8 cellular contexts compared by ENCODE assay signal in genomic region chr17:28334666-28335200, GRCh38. TPM values are rescaled to one million over a fixed set of nuclear protein-coding genes. Genes with fewer than 3 reads are reported as not detected.
DNase-seq lines count a peak whose midpoint lies in the region; ATAC-seq and TF ChIP-seq lines count a peak whose summit lies in the region.

No MANE protein-coding gene starts in this region.

- POLR2A ChIA-PET in HEK293T (lab: Yijun Ruan, JAX) = interaction anchor here (0.8 to 3.1 kb wide), 18 partner anchors 10 to 617 kb away, joined by 3 to 59 read pairs (median 8); partner anchors contain the start of genes POLDIP2, SARM1, SEBOX and TMEM97

- no peaks in the 10 kb centered on the region for H3K9me3 Mint-ChIP-seq in activated T-cell treated with anti-CD3 and anti-CD28 coated beads, Interleukin-2, amount 50 U/mL, for 4 hours

- TF ChIP-seq CTCF in adrenal gland (IDR thresholded peaks at IDR 0.05) = no peak
- TF ChIP-seq CTCF in left lung (IDR thresholded peaks at IDR 0.05) = no peak
- no peak for TF ChIP-seq CTCF in transverse colon (IDR thresholded peaks at IDR 0.05)

- peaks cover 44% of the 10 kb centered on the region for H3K4me1 Mint-ChIP-seq in activated T-cell treated with anti-CD3 and anti-CD28 coated beads, Interleukin-2, amount 50 U/mL, for 4 hours (ENCODE audit: low read depth)

- intact Hi-C loops in adrenal gland (cut with DNase I) = no loop called here
- intact Hi-C loops in left lung (cut with DNase I) = no loop called here
- intact Hi-C loops in transverse colon (cut with DNase I; ENCODE audit: low total_unique reads) = no loop called here

- no peak for TF ChIP-seq POLR2A in adrenal gland (IDR thresholded peaks at IDR 0.05)
- TF ChIP-seq POLR2A in transverse colon (IDR thresholded peaks at IDR 0.05) = no peak

- H3K4me3 ChIP-seq in adrenal gland = peak overlapping the region; percentile 16 to 91 (median 80)
- H3K4me3 ChIP-seq in left lung = peak overlapping the region; percentile 89 to 97
- peak overlapping the region; percentile 79 to 94 (median 91) for H3K4me3 ChIP-seq in transverse colon

- H3K27me3 Mint-ChIP-seq in activated T-cell treated with anti-CD3 and anti-CD28 coated beads, Interleukin-2, amount 50 U/mL, for 4 hours (ENCODE audit: low read depth) = no peaks in the 10 kb centered on the region

- peak in 1 of 2 donors; percentile 0 for ATAC-seq in activated T-cell treated with anti-CD3 and anti-CD28 coated beads, Interleukin-2, amount 50 U/mL, for 4 hours
- peak; percentile 0 for ATAC-seq in left lung

- no peak for TF ChIP-seq EP300 in transverse colon (IDR thresholded peaks at IDR 0.05; ENCODE audit: low read depth)

- peak overlapping the region; percentile 96 for H3K4me3 Mint-ChIP-seq in activated T-cell treated with anti-CD3 and anti-CD28 coated beads, Interleukin-2, amount 50 U/mL, for 4 hours

- no peaks in the 10 kb centered on the region for H3K27me3 ChIP-seq in adrenal gland
- no peaks in the 10 kb centered on the region for H3K27me3 ChIP-seq in left lung
- H3K27me3 ChIP-seq in transverse colon = no peaks in the 10 kb centered on the region

- H3K4me1 ChIP-seq in adrenal gland (replicated peaks in 1 of 2) = peaks cover 21 to 45% of the 10 kb centered on the region in 2 donors
- H3K4me1 ChIP-seq in left lung = peaks cover 24 to 56% of the 10 kb centered on the region in 2 donors
- H3K4me1 ChIP-seq in transverse colon = peaks cover 13 to 42% (median 25%) of the 10 kb centered on the region in 4 donors

- in situ Hi-C loops in transverse colon (cut with MboI; ENCODE audit: low pct_ligation_motif_present in 1 of 4, low pct_unique_long_range_greater_than_20kb in 1 of 4, low sequenced_read_pairs in 3 of 4) = no loop called here

- WGBS in adrenal gland, 4 donors = 6 to 18% (median 12%) methylated on average over 10 to 18 of the region's 18 CpGs
- 8 to 30% methylated on average over 4 to 18 of the region's 18 CpGs for WGBS in transverse colon (ENCODE audit: low coverage in 1 of 2), 2 donors

- H3K36me3 Mint-ChIP-seq in activated T-cell treated with anti-CD3 and anti-CD28 coated beads, Interleukin-2, amount 50 U/mL, for 4 hours (ENCODE audit: insufficient read depth) = peaks cover 12% of the 10 kb centered on the region

- CTCF ChIA-PET in HEK293T (lab: Yijun Ruan, JAX) = interaction anchor here (0.9 to 1.9 kb wide), 3 partner anchors 11 to 32 kb away, joined by 3 to 8 read pairs (median 3); no protein-coding TSS in a partner anchor

- H3K27ac ChIP-seq in adrenal gland (peak overlapping the region in 4 of 5 donors; percentile 57 to 95 (median 80)), left lung (peak overlapping the region; percentile 87 to 97), transverse colon (peak overlapping the region; percentile 94 to 97 (median 96))

- H3K9me3 ChIP-seq in adrenal gland (replicated peaks in 1 of 3) = no peaks in the 10 kb centered on the region
- no peaks in the 10 kb centered on the region for H3K9me3 ChIP-seq in left lung
- no peaks in the 10 kb centered on the region for H3K9me3 ChIP-seq in transverse colon

- H3K36me3 ChIP-seq in adrenal gland (replicated peaks in 1 of 2) (peaks cover 0 to 23% of the 10 kb centered on the region in 2 donors), left lung (peaks cover 0 to 30% of the 10 kb centered on the region in 2 donors), transverse colon (peaks cover 0 to under 1% (median 0%) of the 10 kb centered on the region in 4 donors)

- no peak for DNase-seq in activated T-cell treated with anti-CD3 and anti-CD28 coated beads, Interleukin-2, amount 50 U/mL, for 4 hours
- DNase-seq in activated T-cell treated with anti-CD3 and anti-CD28 coated beads, Interleukin-2, amount 50 U/mL, for 48 hours = no peak
- DNase-seq in adrenal gland = peak in 2 of 7 donors; percentile 56 to 58
- no peak for DNase-seq in left lung
- DNase-seq in transverse colon = no peak
- DNase-seq in AG08395 (ENCODE audit: low spot score) = no peak
- DNase-seq in NCI-H226 = no peak
- no peak for DNase-seq in HEK293T (ENCODE audit: extremely low spot score)

TF ChIP-seq in HEK293T, 16 proteins besides CTCF, POLR2A, EP300 and RAD21:
- TF ChIP-seq CTBP1 (IDR thresholded peaks at IDR 0.05; ENCODE audit: borderline replicate concordance) = no peak
- no peak for TF ChIP-seq ARNT (IDR thresholded peaks at IDR 0.05)
- TF ChIP-seq SUZ12 (IDR thresholded peaks at IDR 0.05) = no peak
- no peak for TF ChIP-seq TARDBP (IDR thresholded peaks at IDR 0.05)
- TF ChIP-seq BHLHE40 (IDR thresholded peaks at IDR 0.05; ENCODE audit: borderline replicate concordance) = no peak
- no peak for TF ChIP-seq SP1 (IDR thresholded peaks at IDR 0.05)

RNA-seq across cellular contexts. Expression of gene IFT20, which starts 0.5 kb away (rescaled TPM):
- 10 to 100 TPM; 18.1 to 22.1 (median 19.4) TPM for total RNA-seq in activated T-cell treated with anti-CD3 and anti-CD28 coated beads, Interleukin-2, amount 50 U/mL, for 4 hours
- total RNA-seq in adrenal gland (10 to 100 TPM; 24.5 to 69.5 (median 40.7) TPM), left lung (10 to 100 TPM; 27.6 to 42.2 TPM), transverse colon (10 to 100 TPM in 3 of 4 donors, 1 to 10 TPM in 1; 7.2 to 46.0 (median 32.4) TPM)
- polyA plus RNA-seq in adrenal gland = 100 to 1,000 TPM in 1 of 3 donors, 10 to 100 TPM in 2; 26.0 to 100 (median 78.7) TPM

RNA-seq across cellular contexts. Expression of gene TNFAIP1, which starts 0.8 kb away (rescaled TPM):
- total RNA-seq in activated T-cell treated with anti-CD3 and anti-CD28 coated beads, Interleukin-2, amount 50 U/mL, for 4 hours = 10 to 100 TPM; 19.5 to 24.2 (median 23.1) TPM
- total RNA-seq in adrenal gland = 10 to 100 TPM; 21.7 to 70.6 (median 49.1) TPM
- polyA plus RNA-seq in adrenal gland = 10 to 100 TPM; 17.2 to 32.5 (median 23.8) TPM
- 10 to 100 TPM; 57.6 to 80.7 TPM for total RNA-seq in left lung
- total RNA-seq in transverse colon = 100 to 1,000 TPM in 1 of 4 donors, 10 to 100 TPM in 3; 25.6 to 137 (median 49.4) TPM

RNA-seq across cellular contexts. Expression of gene TMEM97, which starts 15.7 kb away (rescaled TPM):
- total RNA-seq in activated T-cell treated with anti-CD3 and anti-CD28 coated beads, Interleukin-2, amount 50 U/mL, for 4 hours = 10 to 100 TPM; 41.3 to 55.1 (median 44.8) TPM
- 100 to 1,000 TPM in 1 of 8 donors, 10 to 100 TPM in 7; 23.8 to 130 (median 33.8) TPM for total RNA-seq in adrenal gland
- polyA plus RNA-seq in adrenal gland = 100 to 1,000 TPM in 1 of 3 donors, 1 to 10 TPM in 2; 6.5 to 779 (median 8.3) TPM
- 10 to 100 TPM; 27.0 to 69.3 TPM for total RNA-seq in left lung
- 10 to 100 TPM in 1 of 4 donors, 1 to 10 TPM in 2, not detected in 1; 4.5 to 57.7 (median 8.9) TPM for total RNA-seq in transverse colon

RNA-seq across cellular contexts. Expression of gene POLDIP2, which starts 22.6 kb away (rescaled TPM):
- total RNA-seq in activated T-cell treated with anti-CD3 and anti-CD28 coated beads, Interleukin-2, amount 50 U/mL, for 4 hours = 100 to 1,000 TPM; 141 to 168 (median 150) TPM
- 100 to 1,000 TPM; 160 to 204 (median 180) TPM for total RNA-seq in adrenal gland
- 100 to 1,000 TPM in 2 of 3 donors, 10 to 100 TPM in 1; 74.2 to 201 (median 111) TPM for polyA plus RNA-seq in adrenal gland
- total RNA-seq in left lung = 10 to 100 TPM; 65.6 to 76.8 TPM
- 10 to 100 TPM; 54.9 to 95.3 (median 66.5) TPM for total RNA-seq in transverse colon

RNA-seq across cellular contexts. Expression of gene SEBOX, which starts 30.3 kb away (rescaled TPM):
- total RNA-seq in activated T-cell treated with anti-CD3 and anti-CD28 coated beads, Interleukin-2, amount 50 U/mL, for 4 hours = not detected
- total RNA-seq in adrenal gland (not detected), left lung (not detected), transverse colon (not detected)
- polyA plus RNA-seq in adrenal gland = not detected
